ENCODE assay signal across 8 cellular contexts in the genomic region with DNA sequence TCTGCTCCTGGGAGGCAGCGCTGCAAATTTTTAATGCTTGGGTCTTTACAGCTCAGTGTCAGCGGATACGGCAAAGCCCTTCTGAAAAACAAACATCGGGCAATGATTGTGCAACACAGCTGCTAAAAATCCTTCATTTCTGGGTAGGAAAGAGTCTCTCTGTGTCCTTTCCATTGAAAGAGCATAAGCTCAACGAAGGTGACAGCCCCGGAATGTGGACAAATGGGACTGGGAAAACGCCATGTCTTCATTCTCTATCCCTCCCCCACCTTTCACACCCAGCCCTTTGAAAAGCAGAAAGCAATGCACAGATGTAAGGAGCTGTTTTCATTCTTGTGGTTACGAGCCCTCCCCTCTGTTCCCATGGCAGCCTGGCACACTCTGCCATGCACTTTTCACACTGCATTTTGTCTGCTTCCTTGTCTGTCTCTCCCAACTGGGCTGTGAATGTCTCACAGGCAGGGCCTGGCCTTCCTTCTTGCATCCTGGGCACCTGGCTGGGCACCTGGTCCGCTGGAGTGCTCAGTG. TPM values are rescaled to one million over a fixed set of nuclear protein-coding genes. Genes with fewer than 3 reads are reported as not detected.
DNase-seq lines count a peak whose midpoint lies in the region; ATAC-seq, FAIRE-seq and TF ChIP-seq lines count a peak whose summit lies in the region.

No MANE protein-coding gene starts in this region.

- DNase-seq in DMS153 treated with DMSO at 0.1 percent for 48 hours (lab: John Stamatoyannopoulos, UW; ENCODE audit: unreplicated experiment): peak; percentile 65
- peak; percentile 75 for DNase-seq in NCI-H1694 treated with DMSO at 0.1 percent for 48 hours (lab: John Stamatoyannopoulos, UW)
- DNase-seq in K562 (ENCODE audit: extremely low read depth in 1 of 4, low spot score in 3 of 4): no peak
- peak in 7 of 9 donors; percentile 62 to 79 (median 72) for DNase-seq in naive thymus-derived CD4-positive, alpha-beta T cell
- DNase-seq in Caco-2: no peak
- DNase-seq in coronary artery (ENCODE audit: low spot score): no peak
- no peak for DNase-seq in NAMALWA (ENCODE audit: low spot score)

- in situ Hi-C loops in K562 (cut with MboI): no loop called here

- no peak overlapping the region for H3K9ac ChIP-seq in K562 (ENCODE audit: insufficient read depth in 1 of 2, low read depth in 2 of 2, low read length in 2 of 2)

- CTCF ChIA-PET in K562 (lab: Yijun Ruan, JAX; ENCODE audit: low intra/inter-chr PET ratio): no interaction called here
- CTCF ChIA-PET in naive thymus-derived CD4-positive, alpha-beta T cell (lab: Charles Lee): interaction anchor here (0.5 to 1.2 kb wide), 4 partner anchors 17 to 46 kb away, joined by 3 to 11 read pairs (median 3); partner anchors contain the start of gene TMEM177
- CTCF ChIA-PET in Caco-2 (lab: Charles Lee): interaction anchor here (0.6 to 0.8 kb wide), 3 partner anchors 16 to 252 kb away, joined by 3 to 11 read pairs (median 3); partner anchors contain the start of gene TMEM177

- no peaks in the 10 kb centered on the region for H3K79me2 ChIP-seq in K562 (ENCODE audit: control insufficient read depth, insufficient read depth, low read length)

- intact Hi-C loops in K562 (cut with micrococcal nuclease) (no loop called here), Caco-2 (cut with micrococcal nuclease; ENCODE audit: unreplicated experiment) (no loop called here)
- intact Hi-C loops in naive thymus-derived CD4-positive, alpha-beta T cell (cut with micrococcal nuclease): loop anchor here (1.0 to 5.0 kb wide), 7 partner anchors 16 to 1952 kb away; partner anchors contain the start of genes TMEM177 (in 2 of the 2), CLASP1 (in 1 of the 2) and PTPN4 (in 1 of the 2)

- peak overlapping the region in 8 of 9 donors; percentile 83 to 97 (median 92) for H3K27ac Mint-ChIP-seq in naive thymus-derived CD4-positive, alpha-beta T cell
- no peak overlapping the region for H3K27ac Mint-ChIP-seq in Caco-2 (ENCODE audit: unreplicated experiment)

- H3K36me3 ChIP-seq in K562 (ENCODE audit: control insufficient read depth, insufficient read depth, low read length): no peaks in the 10 kb centered on the region
- H3K36me3 ChIP-seq in naive thymus-derived CD4-positive, alpha-beta T cell (ENCODE audit: control insufficient read depth in 2 of 3, insufficient read depth in 3 of 3, low read length in 3 of 3): no peaks in the 10 kb centered on the region
- no peaks in the 10 kb centered on the region for H3K36me3 ChIP-seq in Caco-2 (ENCODE audit: control insufficient read depth, insufficient read depth, low read length)

- BruUV-seq in K562 (replicated peaks; lab: Mats Ljungman, UMichigan): no TSS peak
- no TSS peak for BruUV-seq in Caco-2 (replicated peaks; lab: Mats Ljungman, UMichigan)

- H3K9me3 Mint-ChIP-seq in naive thymus-derived CD4-positive, alpha-beta T cell: no peaks in the 10 kb centered on the region
- H3K9me3 Mint-ChIP-seq in Caco-2 (ENCODE audit: unreplicated experiment): no peaks in the 10 kb centered on the region

- H3K4me2 ChIP-seq in K562 (ENCODE audit: insufficient read depth, low read length): no peak overlapping the region

- peaks cover 17 to 61% (median 55%) of the 10 kb centered on the region in 7 donors for H3K4me1 Mint-ChIP-seq in naive thymus-derived CD4-positive, alpha-beta T cell
- peaks cover 8% of the 10 kb centered on the region for H3K4me1 Mint-ChIP-seq in Caco-2 (ENCODE audit: low read depth, unreplicated experiment)

- TF ChIP-seq CTCF in K562 (IDR thresholded peaks at IDR 0.05 in 2 of 3, conservative IDR thresholded peaks at IDR 0.05 in 1 of 3; ENCODE audit: insufficient read depth in 2 of 3, low read depth in 1 of 3, low read length in 3 of 3): no peak
- TF ChIP-seq CTCF in Caco-2 (IDR thresholded peaks at IDR 0.05; ENCODE audit: insufficient read depth in 1 of 2, low read depth in 1 of 2, low read length in 1 of 2, severe bottlenecking in 1 of 2, unreplicated experiment in 1 of 2): no peak
- no peak for TF ChIP-seq CTCF in coronary artery (IDR thresholded peaks at IDR 0.05)

- no peaks in the 10 kb centered on the region for H4K20me1 ChIP-seq in K562 (replicated peaks; ENCODE audit: control insufficient read depth, insufficient read depth, low read length)

- ATAC-seq in K562 (no peak), GM19467 (IDR thresholded peaks at IDR 0.05; ENCODE audit: unreplicated experiment) (no peak)
- peak; percentile 74 for ATAC-seq in naive thymus-derived CD4-positive, alpha-beta T cell

- peak overlapping the region in 9 of 10 donors; percentile 74 to 91 (median 89) for H3K4me3 Mint-ChIP-seq in naive thymus-derived CD4-positive, alpha-beta T cell
- H3K4me3 Mint-ChIP-seq in Caco-2 (ENCODE audit: unreplicated experiment): no peak overlapping the region

- 16% methylated on average over 9 of the region's 9 CpGs for WGBS in K562 (ENCODE audit: insufficient coverage, low coverage, missing lambda C conversion rate)

- no peak for TF ChIP-seq POLR2A in K562 (conservative IDR thresholded peaks at IDR 0.05)

- no peak for TF ChIP-seq EP300 in K562 (IDR thresholded peaks at IDR 0.05; ENCODE audit: low read length)

- H3K4me3 ChIP-seq in K562 (no peak overlapping the region), Caco-2 (ENCODE audit: low read depth, low read length) (no peak overlapping the region), coronary artery (no peak overlapping the region)
- peak overlapping the region; percentile 53 for H3K4me3 ChIP-seq in naive thymus-derived CD4-positive, alpha-beta T cell (ENCODE audit: low read length)

- H2AFZ ChIP-seq in K562 (ENCODE audit: low read depth, low read length): no peak overlapping the region

- H3K9me1 ChIP-seq in K562 (ENCODE audit: control insufficient read depth, insufficient read depth, low read length): no peaks in the 10 kb centered on the region

- peaks cover 0 to 6% of the 10 kb centered on the region in 2 experiments; a peak in 1 of 5 replicates for H3K4me1 ChIP-seq in K562 (replicated peaks in 1 of 2; ENCODE audit: control insufficient read depth in 2 of 2, insufficient read depth in 2 of 2, low read length in 2 of 2)
- peaks cover 0 to 50% of the 10 kb centered on the region in 2 donors for H3K4me1 ChIP-seq in naive thymus-derived CD4-positive, alpha-beta T cell (ENCODE audit: control insufficient read depth in 2 of 2, insufficient read depth in 2 of 2, low read length in 2 of 2)
- peaks cover 5% of the 10 kb centered on the region; the same call in 1 of the 2 replicates for H3K4me1 ChIP-seq in Caco-2

- H3K9me3 ChIP-seq in K562 (replicated peaks; ENCODE audit: control insufficient read depth, insufficient read depth, low read depth, low read length): no peaks in the 10 kb centered on the region
- no peaks in the 10 kb centered on the region for H3K9me3 ChIP-seq in naive thymus-derived CD4-positive, alpha-beta T cell (ENCODE audit: control insufficient read depth in 2 of 3, low read length in 3 of 3)
- no peaks in the 10 kb centered on the region for H3K9me3 ChIP-seq in Caco-2

- H3K36me3 Mint-ChIP-seq in naive thymus-derived CD4-positive, alpha-beta T cell: peaks cover 0 to 7% (median 0%) of the 10 kb centered on the region in 5 donors
- H3K36me3 Mint-ChIP-seq in Caco-2 (ENCODE audit: insufficient read depth, unreplicated experiment): no peaks in the 10 kb centered on the region

- H3K27ac ChIP-seq in K562 (ENCODE audit: extremely low read depth, low read depth, low read length) (no peak overlapping the region), coronary artery (no peak overlapping the region)
- peak overlapping the region; percentile 56 for H3K27ac ChIP-seq in naive thymus-derived CD4-positive, alpha-beta T cell (ENCODE audit: low read depth, low read length)

- POLR2A ChIA-PET in K562 (lab: Yijun Ruan, JAX) (interaction anchor here (0.7 kb wide), 1 partner anchor 9 kb away, joined by 3 read pairs; no protein-coding TSS in a partner anchor), Caco-2 (lab: Charles Lee) (interaction anchor here (0.9 kb wide), 1 partner anchor 16 kb away, joined by 4 read pairs; the partner anchor contains the start of gene TMEM177)
- POLR2A ChIA-PET in naive thymus-derived CD4-positive, alpha-beta T cell (lab: Charles Lee): interaction anchor here (0.7 to 4.9 kb wide), 9 partner anchors 12 to 1836 kb away, joined by 3 to 67 read pairs (median 6); partner anchors contain the start of genes RNU4ATAC and TMEM177

- H3K27me3 Mint-ChIP-seq in naive thymus-derived CD4-positive, alpha-beta T cell: no peaks in the 10 kb centered on the region
- no peaks in the 10 kb centered on the region for H3K27me3 Mint-ChIP-seq in Caco-2 (ENCODE audit: insufficient read depth, unreplicated experiment)

- FAIRE-seq in K562 (lab: Jason Lieb, UNC): no peak

- no peak for TF ChIP-seq RAD21 in K562 (CRISPR knock-in tag; conservative IDR thresholded peaks at IDR 0.05 in 1 of 2, IDR thresholded peaks at IDR 0.05 in 1 of 2)

- H3K27me3 ChIP-seq in K562 (ENCODE audit: control insufficient read depth in 2 of 2, insufficient read depth in 2 of 2, low read length in 2 of 2) (peaks cover 2 to 13% of the 10 kb centered on the region in 2 experiments; a peak in 1 of 5 replicates), Caco-2 (replicated peaks; ENCODE audit: control insufficient read depth, insufficient read depth, low read length) (no peaks in the 10 kb centered on the region)
- H3K27me3 ChIP-seq in naive thymus-derived CD4-positive, alpha-beta T cell (ENCODE audit: control insufficient read depth in 2 of 2, insufficient read depth in 2 of 2, low read length in 2 of 2): no peaks in the 10 kb centered on the region

RNA-seq across cellular contexts. Expression of gene TMEM177, which starts 16.1 kb away (rescaled TPM):
- 17.3 and 28.8 TPM in 2 replicates for total RNA-seq in K562 (2011; cell fraction: chromatin; rRNA removed; ENCODE audit: low replicate concordance)
- 25.7 and 32.4 TPM in 2 replicates for total RNA-seq in K562 (2011; cell fraction: nucleolus; rRNA removed)
- total RNA-seq in K562 (2011; cell fraction: nucleoplasm; rRNA removed): 25.3 and 32.2 TPM in 2 replicates
- total RNA-seq in K562 (2014; rRNA removed) (31.3 and 42.7 TPM in 2 replicates), K562 (2014; rRNA removed; fragmentation: Illumina TruSeq; extraction: Trizol) (12.9 and 19.4 TPM in 2 replicates), K562 (2015; rRNA removed; fragmentation: Illumina TruSeq; extraction: Trizol) (26.5 and 29.7 TPM in 2 replicates), K562 (2021) (30.8 and 31.6 TPM in 2 replicates), Caco-2 (2022) (35.7 and 36.7 TPM in 2 replicates)
- polyA plus RNA-seq in K562 (2011; rRNA removed) (19.1 and 22.2 TPM in 2 replicates), K562 (2014; fragmentation: Illumina TruSeq; extraction: Trizol) (30.2 and 31.8 TPM in 2 replicates), K562 (2014; fragmentation: Nextera tagmentation; extraction: Ambion mirVana) (10 to 100 TPM in 1 of 2 experiments, 1 to 10 TPM in 1; 9.1 to 18.7 TPM), K562 (2014; rRNA removed) (39.9 and 40.5 TPM in 2 replicates)
- polyA plus RNA-seq in K562 (2011; cell fraction: cytosol; rRNA removed): 29.8 and 77.4 TPM in 2 replicates
- polyA plus RNA-seq in K562 (2011; cell fraction: nucleus; rRNA removed): 18.2 and 29.2 TPM in 2 replicates
- polyA plus RNA-seq in K562 (2012): 17.6 and 24.9 TPM in 2 replicates
- 10.4 and 14.1 TPM in 2 replicates for polyA minus RNA-seq in K562 (2011; rRNA and poly(A)+ RNA removed)
- polyA minus RNA-seq in K562 (2011; cell fraction: cytosol; rRNA and poly(A)+ RNA removed): 10.2 and 10.3 TPM in 2 replicates
- polyA minus RNA-seq in K562 (2011; cell fraction: nucleus; rRNA and poly(A)+ RNA removed): 28.4 and 28.7 TPM in 2 replicates
- total RNA-seq in naive thymus-derived CD4-positive, alpha-beta T cell: 10 to 100 TPM in 3 of 5 experiments, 1 to 10 TPM in 2; 5.5 to 38.1 (median 11.6) TPM
- 10 to 100 TPM; 15.4 to 27.6 TPM for polyA plus RNA-seq in naive thymus-derived CD4-positive, alpha-beta T cell

Comparison
In these comparisons a context has a peak if more than half of its experiments do, and no peak if none do; other contexts are left out.
1. DNase-seq: peak in DMS153 treated with DMSO at 0.1 percent for 48 hours (single experiment), NCI-H1694 treated with DMSO at 0.1 percent for 48 hours (single experiment) and naive thymus-derived CD4-positive, alpha-beta T cell (7 of 9); none in K562 (0 of 4), Caco-2 (0 of 2), coronary artery (single experiment) and NAMALWA (single experiment).
2. intact Hi-C loops: an anchor here in naive thymus-derived CD4-positive, alpha-beta T cell (1.0 to 5.0 kb wide); none called in K562 and Caco-2.